ENCODE assay signal across 17 cellular contexts in genomic region chr7:29413511-29414178, GRCh38.
DNase-seq lines count a peak whose midpoint lies in the region; ATAC-seq, FAIRE-seq and TF ChIP-seq lines count a peak whose summit lies in the region.
"Had no signal": no experiment of that assay in that cellular context is flagged by ENCODE, and none has a peak within 500 bp of the region (broad histone marks: within the 10 kb centered on the region; RNA-seq: fewer than 3 reads in every experiment).

No MANE protein-coding gene starts in this region.

- 85% methylated on average over 12 of the region's 12 CpGs for WGBS in right cardiac atrium
- 62 to 64% methylated on average over 12 of the region's 12 CpGs for WGBS in pancreas, 2 donors

- H3K4me3 Mint-ChIP-seq in activated CD4-positive, alpha-beta T cell treated with anti-CD3 and anti-CD28 coated beads, Interleukin-2, amount 10 ng/mL, durations not matched to agents 7 days and 5 days, result no peak overlapping the region

- H3K36me3 ChIP-seq in keratinocyte (ENCODE audit: control insufficient read depth in 2 of 2, extremely low read depth in 1 of 2, insufficient read depth in 2 of 2, low read length in 2 of 2), result no peaks in the 10 kb centered on the region
- no peaks in the 10 kb centered on the region for H3K36me3 ChIP-seq in pancreas
- H3K36me3 ChIP-seq: BLaER1 treated with 17β-estradiol and CSF1 and Interleukin-3, amounts not matched to agents 10 nM and 100 nM; MG63 had no signal

- dilution Hi-C loops in keratinocyte (cut with MboI; ENCODE audit: extremely low pct_ligation_motif_present, low sequenced_read_pairs), result no loop called here

- peak overlapping the region; percentile 33 for H3K4me2 ChIP-seq in keratinocyte (ENCODE audit: control insufficient read depth, extremely low read depth, insufficient read depth, low read depth, low read length)
- H3K4me2 ChIP-seq: BLaER1 treated with 17β-estradiol and CSF1 and Interleukin-3, amounts not matched to agents 10 nM and 100 nM had no signal

- no peak overlapping the region for H3K27ac ChIP-seq in right cardiac atrium (ENCODE audit: low read length)
- H3K27ac ChIP-seq in keratinocyte (ENCODE audit: control insufficient read depth, insufficient read depth, low read length), result peak overlapping the region; percentile 60
- peak overlapping the region in 2 of 4 donors; percentile 19 to 26 for H3K27ac ChIP-seq in pancreas
- H3K27ac ChIP-seq: BLaER1 treated with 17β-estradiol and CSF1 and Interleukin-3, amounts not matched to agents 10 nM and 100 nM; KMS-11 had no signal

- peaks cover 3% of the 10 kb centered on the region for H3K27me3 Mint-ChIP-seq in activated CD4-positive, alpha-beta T cell treated with anti-CD3 and anti-CD28 coated beads, Interleukin-2, amount 10 ng/mL, durations not matched to agents 7 days and 5 days

- no peaks in the 10 kb centered on the region for H4K20me1 ChIP-seq in keratinocyte (ENCODE audit: control insufficient read depth, extremely low read depth, insufficient read depth, low read length)
- H4K20me1 ChIP-seq: BLaER1 treated with 17β-estradiol and CSF1 and Interleukin-3, amounts not matched to agents 10 nM and 100 nM had no signal

- H3K27me3 ChIP-seq in right cardiac atrium (ENCODE audit: control insufficient read depth, insufficient read depth) (no peaks in the 10 kb centered on the region), keratinocyte (ENCODE audit: control insufficient read depth, extremely low read depth, insufficient read depth, low read length) (no peaks in the 10 kb centered on the region), pancreas (no peaks in the 10 kb centered on the region)
- H3K27me3 ChIP-seq: BLaER1 treated with 17β-estradiol and CSF1 and Interleukin-3, amounts not matched to agents 10 nM and 100 nM; MG63 had no signal

- H3K79me2 ChIP-seq in keratinocyte (ENCODE audit: control insufficient read depth, insufficient read depth, low read length), result no peaks in the 10 kb centered on the region

- H3K4me3 ChIP-seq in right cardiac atrium (ENCODE audit: low read length) (no peak overlapping the region), keratinocyte (ENCODE audit: control insufficient read depth in 2 of 3, extremely low read depth in 1 of 3, insufficient read depth in 2 of 3, low read depth in 1 of 3, low read length in 3 of 3) (no peak overlapping the region), pancreas (no peak overlapping the region)
- H3K4me3 ChIP-seq: BLaER1 treated with 17β-estradiol and CSF1 and Interleukin-3, amounts not matched to agents 10 nM and 100 nM; MG63 had no signal

- H3K9me3 Mint-ChIP-seq in activated CD4-positive, alpha-beta T cell treated with anti-CD3 and anti-CD28 coated beads, Interleukin-2, amount 10 ng/mL, durations not matched to agents 7 days and 5 days, result no peaks in the 10 kb centered on the region

- no peaks in the 10 kb centered on the region for H3K9me1 ChIP-seq in keratinocyte (ENCODE audit: control insufficient read depth, extremely low read depth, insufficient read depth, low read length)

- H2AFZ ChIP-seq in keratinocyte (ENCODE audit: control insufficient read depth, low read length), result no peak overlapping the region

- intact Hi-C loops in left ventricle myocardium superior (cut with micrococcal nuclease), result no loop called here
- intact Hi-C loops in right cardiac atrium (cut with DNase I), result loop anchor here in 1 of 4 donors (5.0 kb wide), 1 partner anchor 491 kb away; no protein-coding TSS in a partner anchor
- intact Hi-C loops in pancreas (cut with DNase I), result no loop called here

- H3K4me1 Mint-ChIP-seq in activated CD4-positive, alpha-beta T cell treated with anti-CD3 and anti-CD28 coated beads, Interleukin-2, amount 10 ng/mL, durations not matched to agents 7 days and 5 days, result no peaks in the 10 kb centered on the region

- H3K9me3 ChIP-seq in right cardiac atrium (ENCODE audit: control insufficient read depth, low read length) (no peaks in the 10 kb centered on the region), keratinocyte (ENCODE audit: control insufficient read depth, low read depth, low read length) (no peaks in the 10 kb centered on the region), pancreas (no peaks in the 10 kb centered on the region)
- H3K9me3 ChIP-seq: BLaER1 treated with 17β-estradiol and CSF1 and Interleukin-3, amounts not matched to agents 10 nM and 100 nM; MG63 had no signal

- FAIRE-seq in keratinocyte (lab: Jason Lieb, UNC) (peak; percentile 90), pancreas (lab: Jason Lieb, UNC) (no peak), urothelium cell line (lab: Jason Lieb, UNC) (peak; percentile 67)
- FAIRE-seq: H54 had no signal

- ATAC-seq in left ventricle myocardium superior (peak; percentile 23), right cardiac atrium (no peak), pancreas (peak in 3 of 4 donors; percentile 42 to 74 (median 49)), GM21447 (IDR thresholded peaks at IDR 0.05; ENCODE audit: unreplicated experiment) (no peak)

- POLR2A ChIA-PET in activated CD4-positive, alpha-beta T cell treated with anti-CD3 and anti-CD28 coated beads, Interleukin-2, amount 10 ng/mL, durations not matched to agents 7 days and 5 days (lab: Charles Lee), result interaction anchor here (0.6 kb wide), 1 partner anchor 225 kb away, joined by 4 read pairs; no protein-coding TSS in a partner anchor

- DNase-seq in left ventricle myocardium superior, result no peak
- no peak for DNase-seq in right cardiac atrium
- peak; percentile 63 for DNase-seq in keratinocyte (ENCODE audit: low read depth, low spot score)
- DNase-seq in pancreas, result no peak
- DNase-seq in urothelium cell line (ENCODE audit: low spot score), result no peak
- DNase-seq in activated CD4-positive, alpha-beta T cell treated with anti-CD3 and anti-CD28 coated beads, Interleukin-2, amount 10 ng/mL, durations not matched to agents 7 days and 5 days, result no peak
- no peak for DNase-seq in cerebellum (ENCODE audit: low spot score)
- DNase-seq: 8988T, MG63, NCI-H1092 treated with DMSO at 0.1 percent for 48 hours, NCI-H187 treated with DMSO at 0.1 percent for 48 hours, NCI-H510A, NCI-H82 had no signal

- H3K36me3 Mint-ChIP-seq in activated CD4-positive, alpha-beta T cell treated with anti-CD3 and anti-CD28 coated beads, Interleukin-2, amount 10 ng/mL, durations not matched to agents 7 days and 5 days (ENCODE audit: low read depth), result no peaks in the 10 kb centered on the region

- CTCF ChIA-PET in activated CD4-positive, alpha-beta T cell treated with anti-CD3 and anti-CD28 coated beads, Interleukin-2, amount 10 ng/mL, durations not matched to agents 7 days and 5 days (lab: Charles Lee), result interaction anchor here (1.0 kb wide), 1 partner anchor 10 kb away, joined by 3 read pairs; no protein-coding TSS in a partner anchor

- TF ChIP-seq CTCF in keratinocyte (optimal IDR thresholded peaks at IDR 0.05 in 1 of 3, IDR thresholded peaks at IDR 0.05 in 1 of 3, conservative IDR thresholded peaks at IDR 0.05 in 1 of 3; ENCODE audit: extremely low read depth in 1 of 3, insufficient read depth in 2 of 3, low read length in 3 of 3), result no peak
- no peak for TF ChIP-seq CTCF in pancreas (IDR thresholded peaks at IDR 0.05)

- H3K4me1 ChIP-seq in right cardiac atrium (ENCODE audit: control insufficient read depth, insufficient read depth, low read length) (no peaks in the 10 kb centered on the region), keratinocyte (ENCODE audit: control insufficient read depth, extremely low read depth, insufficient read depth, low read length) (peaks cover 17% of the 10 kb centered on the region), pancreas (peaks cover 0 to 18% (median 15%) of the 10 kb centered on the region in 3 donors)

- no peak overlapping the region for H3K9ac ChIP-seq in keratinocyte (ENCODE audit: control insufficient read depth, extremely low read depth, insufficient read depth, low read length)
- H3K9ac ChIP-seq: BLaER1 treated with 17β-estradiol and CSF1 and Interleukin-3, amounts not matched to agents 10 nM and 100 nM; KMS-11 had no signal

- H3K27ac Mint-ChIP-seq in activated CD4-positive, alpha-beta T cell treated with anti-CD3 and anti-CD28 coated beads, Interleukin-2, amount 10 ng/mL, durations not matched to agents 7 days and 5 days, result no peak overlapping the region

Comparison
In these comparisons a context has a peak if more than half of its experiments do, and no peak if none do; other contexts are left out.
1. ATAC-seq: peak in left ventricle myocardium superior (single experiment) and pancreas (3 of 4); none in right cardiac atrium (0 of 2) and GM21447 (single experiment).